11 cellular contexts compared by ENCODE assay signal in the genomic region with DNA sequence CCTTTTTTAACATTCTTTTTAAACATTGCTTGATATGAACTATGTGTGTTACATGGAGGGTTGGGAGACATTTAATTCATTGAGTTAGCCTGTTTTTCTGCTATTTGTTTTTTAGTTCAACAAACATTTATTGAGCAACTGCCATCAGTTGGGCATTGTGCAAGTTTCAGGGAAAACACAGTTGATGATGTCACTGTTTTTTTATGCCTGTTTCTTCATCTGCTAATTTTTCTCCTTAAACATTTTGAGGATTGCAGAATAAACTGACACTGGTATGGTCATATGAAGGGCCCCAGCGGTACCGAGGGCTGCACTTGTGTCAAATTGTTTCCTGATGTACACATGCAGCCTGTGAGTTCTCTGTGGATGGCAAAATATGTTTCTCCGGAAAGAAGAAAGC.
DNase-seq lines count a peak whose midpoint lies in the region; ATAC-seq and TF ChIP-seq lines count a peak whose summit lies in the region.
"Had no signal": no experiment of that assay in that cellular context is flagged by ENCODE, and none has a peak within 500 bp of the region (broad histone marks: within the 10 kb centered on the region; RNA-seq: fewer than 3 reads in every experiment).

No MANE protein-coding gene starts in this region.

- WGBS in mammary epithelial cell (ENCODE audit: low coverage, missing lambda C conversion rate): 98% methylated on average over 3 of the region's 3 CpGs
- WGBS in lower leg skin, 2 donors: 63 to 76% methylated on average over 3 of the region's 3 CpGs
- WGBS in upper lobe of left lung, 2 donors: 27 to 39% methylated on average over 3 of the region's 3 CpGs

- in situ Hi-C loops in mammary epithelial cell (cut with MboI; ENCODE audit: low sequenced_read_pairs in 2 of 2): no loop called here

- H2AFZ ChIP-seq in mammary epithelial cell (ENCODE audit: low read depth, low read length): no peak overlapping the region

- no peaks in the 10 kb centered on the region for H3K9me3 ChIP-seq in mammary epithelial cell (replicated peaks; ENCODE audit: insufficient read depth, low read length)
- no peaks in the 10 kb centered on the region for H3K9me3 ChIP-seq in upper lobe of left lung
- H3K9me3 ChIP-seq in CD8-positive, alpha-beta memory T cell (ENCODE audit: low read length): no peaks in the 10 kb centered on the region

- no peaks in the 10 kb centered on the region for H3K4me1 Mint-ChIP-seq in activated T-cell treated with anti-CD3 and anti-CD28 coated beads, Interleukin-2, amount 50 U/mL, for 24 hours (ENCODE audit: low read depth)
- peaks cover 2 to 11% (median 7%) of the 10 kb centered on the region in 3 donors for H3K4me1 Mint-ChIP-seq in CD8-positive, alpha-beta memory T cell

- H3K36me3 ChIP-seq in mammary epithelial cell (ENCODE audit: insufficient read depth, low read length) (no peaks in the 10 kb centered on the region), upper lobe of left lung (no peaks in the 10 kb centered on the region)
- no peaks in the 10 kb centered on the region for H3K36me3 ChIP-seq in CD8-positive, alpha-beta memory T cell (ENCODE audit: insufficient read depth, low read length)

- H3K27ac ChIP-seq in mammary epithelial cell (ENCODE audit: insufficient read depth, low read depth, low read length) (no peak overlapping the region), upper lobe of left lung (peak overlapping the region; percentile 56 to 75 (median 72))
- H3K27ac ChIP-seq in CD8-positive, alpha-beta memory T cell (ENCODE audit: low read depth, low read length): no peak overlapping the region

- ATAC-seq in upper lobe of left lung (ENCODE audit: low FRiP score in 2 of 2) (peak in 1 of 2 donors; percentile 71), esophagus mucosa (no peak), HG03135 (IDR thresholded peaks at IDR 0.05; ENCODE audit: unreplicated experiment) (no peak)

- peaks cover 11% of the 10 kb centered on the region for H3K36me3 Mint-ChIP-seq in activated T-cell treated with anti-CD3 and anti-CD28 coated beads, Interleukin-2, amount 50 U/mL, for 24 hours (ENCODE audit: low read depth)
- peaks cover 6 to 16% (median 10%) of the 10 kb centered on the region in 3 donors for H3K36me3 Mint-ChIP-seq in CD8-positive, alpha-beta memory T cell

- DNase-seq in LHCN-M2 (ENCODE audit: low read depth) (peak; percentile 68), mammary epithelial cell (peak; percentile 19), lower leg skin (ENCODE audit: low spot score in 2 of 2) (peak; percentile 62 to 88), upper lobe of left lung (peak in 1 of 2 donors; percentile 64)
- DNase-seq in activated T-cell treated with anti-CD3 and anti-CD28 coated beads, Interleukin-2, amount 50 U/mL, for 24 hours: no peak
- DNase-seq in CD8-positive, alpha-beta memory T cell: no peak
- DNase-seq: activated effector memory CD4-positive, alpha-beta T cell treated with Interleukin-2 at 50 U/mL for 16 hours; dermis blood vessel endothelial cell had no signal

- TF ChIP-seq POLR2A in lower leg skin (IDR thresholded peaks at IDR 0.05): no peak
- TF ChIP-seq POLR2A in upper lobe of left lung (IDR thresholded peaks at IDR 0.05): no peak

- H3K4me1 ChIP-seq in mammary epithelial cell (ENCODE audit: insufficient read depth, low read length): no peaks in the 10 kb centered on the region
- H3K4me1 ChIP-seq in upper lobe of left lung: peaks cover 0 to 6% (median 4%) of the 10 kb centered on the region in 4 donors
- H3K4me1 ChIP-seq in CD8-positive, alpha-beta memory T cell (ENCODE audit: insufficient read depth, low read length): no peaks in the 10 kb centered on the region

- H3K27me3 ChIP-seq in mammary epithelial cell (ENCODE audit: insufficient read depth, low read length) (no peaks in the 10 kb centered on the region), upper lobe of left lung (no peaks in the 10 kb centered on the region)
- H3K27me3 ChIP-seq in CD8-positive, alpha-beta memory T cell (ENCODE audit: insufficient read depth, low read length, poor library complexity, severe bottlenecking): no peaks in the 10 kb centered on the region

- H3K27ac Mint-ChIP-seq in activated T-cell treated with anti-CD3 and anti-CD28 coated beads, Interleukin-2, amount 50 U/mL, for 24 hours: no peak overlapping the region
- H3K27ac Mint-ChIP-seq in CD8-positive, alpha-beta memory T cell: peak overlapping the region in 1 of 8 donors; percentile 59
- H3K27ac Mint-ChIP-seq: stimulated activated naive CD8-positive, alpha-beta T cell treated with anti-CD3 and anti-CD28 coated beads, Interleukin-15, Interleukin-2, amounts not matched to agents 100 ng/mL and 50 ng/mL, for 24 hours had no signal

- H3K4me3 ChIP-seq in mammary epithelial cell (replicated peaks in 1 of 3; ENCODE audit: insufficient read depth in 1 of 3, low read depth in 2 of 3, low read length in 3 of 3): no peak overlapping the region
- no peak overlapping the region for H3K4me3 ChIP-seq in lower leg skin (ENCODE audit: low read depth, poor library complexity, severe bottlenecking)
- H3K4me3 ChIP-seq in upper lobe of left lung: no peak overlapping the region
- H3K4me3 ChIP-seq in CD8-positive, alpha-beta memory T cell (ENCODE audit: low read length): no peak overlapping the region

- intact Hi-C loops in mammary epithelial cell (cut with micrococcal nuclease): no loop called here
- intact Hi-C loops in lower leg skin (cut with DNase I; ENCODE audit: low total_unique reads): no loop called here

- H3K9me3 Mint-ChIP-seq in activated T-cell treated with anti-CD3 and anti-CD28 coated beads, Interleukin-2, amount 50 U/mL, for 24 hours: no peaks in the 10 kb centered on the region
- H3K9me3 Mint-ChIP-seq in CD8-positive, alpha-beta memory T cell: no peaks in the 10 kb centered on the region
- H3K9me3 Mint-ChIP-seq: stimulated activated naive CD8-positive, alpha-beta T cell treated with anti-CD3 and anti-CD28 coated beads, Interleukin-15, Interleukin-2, amounts not matched to agents 100 ng/mL and 50 ng/mL, for 24 hours had no signal

- no peaks in the 10 kb centered on the region for H4K20me1 ChIP-seq in mammary epithelial cell (ENCODE audit: insufficient read depth, low read length)

- BruUV-seq in mammary epithelial cell (replicated peaks; lab: Mats Ljungman, UMichigan): no TSS peak

- H3K4me3 Mint-ChIP-seq in activated T-cell treated with anti-CD3 and anti-CD28 coated beads, Interleukin-2, amount 50 U/mL, for 24 hours: no peak overlapping the region
- no peak overlapping the region for H3K4me3 Mint-ChIP-seq in CD8-positive, alpha-beta memory T cell
- H3K4me3 Mint-ChIP-seq: stimulated activated naive CD8-positive, alpha-beta T cell treated with anti-CD3 and anti-CD28 coated beads, Interleukin-15, Interleukin-2, amounts not matched to agents 100 ng/mL and 50 ng/mL, for 24 hours had no signal

- H3K4me2 ChIP-seq in mammary epithelial cell (ENCODE audit: insufficient read depth, low read depth, low read length): no peak overlapping the region

- CTCF ChIA-PET in mammary epithelial cell (lab: Charles Lee; ENCODE audit: low non-redundant PET): no interaction called here
- CTCF ChIA-PET in CD8-positive, alpha-beta memory T cell (lab: Charles Lee): no interaction called here

- peak in 1 of 4 donors; percentile 67 for TF ChIP-seq EP300 in upper lobe of left lung (IDR thresholded peaks at IDR 0.05)

- H3K9ac ChIP-seq in mammary epithelial cell (ENCODE audit: insufficient read depth, low read length): no peak overlapping the region

- TF ChIP-seq CTCF in mammary epithelial cell (conservative IDR thresholded peaks at IDR 0.05 in 1 of 2, IDR thresholded peaks at IDR 0.05 in 1 of 2; ENCODE audit: extremely low read depth in 1 of 2, insufficient read depth in 1 of 2, low read depth in 1 of 2, low read length in 2 of 2) (no peak), lower leg skin (IDR thresholded peaks at IDR 0.05) (no peak), upper lobe of left lung (IDR thresholded peaks at IDR 0.05) (no peak)

- H3K27me3 Mint-ChIP-seq in activated T-cell treated with anti-CD3 and anti-CD28 coated beads, Interleukin-2, amount 50 U/mL, for 24 hours: no peaks in the 10 kb centered on the region
- peaks cover 0 to 2% of the 10 kb centered on the region in 2 donors for H3K27me3 Mint-ChIP-seq in CD8-positive, alpha-beta memory T cell
- H3K27me3 Mint-ChIP-seq: stimulated activated naive CD8-positive, alpha-beta T cell treated with anti-CD3 and anti-CD28 coated beads, Interleukin-15, Interleukin-2, amounts not matched to agents 100 ng/mL and 50 ng/mL, for 24 hours had no signal

- POLR2A ChIA-PET in CD8-positive, alpha-beta memory T cell (lab: Charles Lee): no interaction called here

- no peaks in the 10 kb centered on the region for H3K79me2 ChIP-seq in mammary epithelial cell (ENCODE audit: insufficient read depth, low read length)

- dilution Hi-C loops in mammary epithelial cell (cut with HindIII; ENCODE audit: low sequenced_read_pairs): no loop called here

Comparison
In these comparisons a context has a peak if more than half of its experiments do, and no peak if none do; other contexts are left out.
1. DNase-seq: peak in LHCN-M2 (single experiment), mammary epithelial cell (single experiment) and lower leg skin (2 of 2); none in activated T-cell treated with anti-CD3 and anti-CD28 coated beads, Interleukin-2, amount 50 U/mL, for 24 hours (single experiment) and CD8-positive, alpha-beta memory T cell (0 of 5).
2. H3K27ac ChIP-seq: peak in upper lobe of left lung (4 of 4); none in mammary epithelial cell (single experiment) and CD8-positive, alpha-beta memory T cell (single experiment).